Comparison of ENCODE assay signal across 20 cellular contexts in the genomic region with DNA sequence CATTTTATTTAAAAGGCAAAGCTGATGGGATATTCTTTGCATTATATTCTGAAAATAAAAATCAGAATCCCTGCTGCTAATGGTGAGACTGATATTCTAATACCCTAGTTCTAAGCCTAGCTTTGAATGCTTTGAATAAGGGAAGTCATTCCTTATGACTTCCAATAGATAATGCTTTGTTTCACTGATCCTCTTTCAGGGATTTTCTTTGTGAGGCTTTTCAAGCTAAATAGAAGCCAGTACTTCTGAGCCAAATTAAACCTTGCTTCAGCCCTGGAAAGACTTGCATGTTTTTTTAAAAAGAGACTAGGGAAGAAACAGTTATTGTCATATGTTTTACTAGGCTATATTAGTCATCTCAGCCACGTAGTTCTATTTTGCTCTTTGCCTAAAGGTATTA.
DNase-seq lines count a peak whose midpoint lies in the region; ATAC-seq, FAIRE-seq and TF ChIP-seq lines count a peak whose summit lies in the region.
"Had no signal": no experiment of that assay in that cellular context is flagged by ENCODE, and none has a peak within 500 bp of the region (broad histone marks: within the 10 kb centered on the region; RNA-seq: fewer than 3 reads in every experiment).

No MANE protein-coding gene starts in this region.

- CTCF ChIA-PET in Calu3 (lab: Charles Lee) = no interaction called here
- CTCF ChIA-PET in activated CD4-positive, alpha-beta T cell treated with anti-CD3 and anti-CD28 coated beads for 36 hours (lab: Charles Lee) = no interaction called here

- DNase-seq in D721Med (ENCODE audit: insufficient read length, low spot score) = no peak
- no peak for DNase-seq in endodermal cell
- DNase-seq in neural crest cell (ENCODE audit: low read depth, low spot score) = no peak
- no peak for DNase-seq in Calu3
- no peak for DNase-seq in superior temporal gyrus (ENCODE audit: extremely low spot score)
- DNase-seq in effector CD8-positive, alpha-beta T cell (lab: John Stamatoyannopoulos, UW) = no peak
- DNase-seq in activated CD4-positive, alpha-beta T cell treated with anti-CD3 and anti-CD28 coated beads for 36 hours = no peak
- DNase-seq: CD8-positive, alpha-beta T cell; DND-41; NCI-H1417 treated with DMSO at 0.1 percent for 48 hours; NCI-H1930; NCI-H69; OCI-M1; RPMI8226 had no signal

- BruUV-seq in Calu3 (replicated peaks; lab: Mats Ljungman, UMichigan) = no TSS peak

- H3K4me1 Mint-ChIP-seq in endodermal cell (peaks cover 24% of the 10 kb centered on the region), neural crest cell (peaks cover 33% of the 10 kb centered on the region), Calu3 (ENCODE audit: low read depth, unreplicated experiment) (peaks cover 25% of the 10 kb centered on the region)
- peaks cover 2% of the 10 kb centered on the region for H3K4me1 Mint-ChIP-seq in activated CD4-positive, alpha-beta T cell treated with anti-CD3 and anti-CD28 coated beads for 36 hours

- peak overlapping the region; percentile 53 for H3K27ac ChIP-seq in HUES48 (ENCODE audit: low read depth, low read length)
- no peak overlapping the region for H3K27ac ChIP-seq in endodermal cell (ENCODE audit: low read depth, low read length)
- H3K27ac ChIP-seq: BLaER1, HL-60 had no signal

- H3K27me3 Mint-ChIP-seq in endodermal cell (ENCODE audit: insufficient read depth) (no peaks in the 10 kb centered on the region), neural crest cell (ENCODE audit: low read depth) (no peaks in the 10 kb centered on the region), Calu3 (ENCODE audit: unreplicated experiment) (no peaks in the 10 kb centered on the region)
- H3K27me3 Mint-ChIP-seq in activated CD4-positive, alpha-beta T cell treated with anti-CD3 and anti-CD28 coated beads for 36 hours = no peaks in the 10 kb centered on the region

- H3K27me3 ChIP-seq in HUES48 (ENCODE audit: control insufficient read depth, insufficient read depth, low read length) (no peaks in the 10 kb centered on the region), endodermal cell (ENCODE audit: control insufficient read depth, insufficient read depth, low read length, poor library complexity, severe bottlenecking) (no peaks in the 10 kb centered on the region)
- H3K27me3 ChIP-seq: BLaER1 had no signal

- 40 to 77% methylated on average over 1 of the region's 1 CpG for WGBS in endodermal cell (ENCODE audit: insufficient coverage in 1 of 2, insufficient read length in 1 of 2), 2 experiments

- H3K9me3 ChIP-seq in HUES48 (ENCODE audit: control insufficient read depth, insufficient read depth, low read length) (no peaks in the 10 kb centered on the region), endodermal cell (ENCODE audit: control insufficient read depth, low read length) (no peaks in the 10 kb centered on the region)
- H3K9me3 ChIP-seq: BLaER1, HAP-1 had no signal

- H3K36me3 ChIP-seq in HUES48 (ENCODE audit: control insufficient read depth, insufficient read depth, low read length) (peaks cover 43% of the 10 kb centered on the region), endodermal cell (ENCODE audit: control insufficient read depth, insufficient read depth, low read length) (no peaks in the 10 kb centered on the region)
- H3K36me3 ChIP-seq: BLaER1, HAP-1 had no signal

- H3K4me3 ChIP-seq in HUES48 (ENCODE audit: low read depth, low read length) = no peak overlapping the region
- H3K4me3 ChIP-seq in endodermal cell (ENCODE audit: low read length) = peak overlapping the region; percentile 34
- H3K4me3 ChIP-seq: BLaER1, HAP-1 had no signal

- H3K36me3 Mint-ChIP-seq in endodermal cell (ENCODE audit: low read depth) (no peaks in the 10 kb centered on the region), neural crest cell (ENCODE audit: low read depth) (no peaks in the 10 kb centered on the region), Calu3 (ENCODE audit: insufficient read depth, unreplicated experiment) (peaks cover under 1% of the 10 kb centered on the region)
- no peaks in the 10 kb centered on the region for H3K36me3 Mint-ChIP-seq in activated CD4-positive, alpha-beta T cell treated with anti-CD3 and anti-CD28 coated beads for 36 hours (ENCODE audit: low read depth)
- H3K36me3 Mint-ChIP-seq: CD8-positive, alpha-beta T cell had no signal

- peak; percentile 100 for FAIRE-seq in D721Med (lab: Jason Lieb, UNC)
- FAIRE-seq: A204.1, HTR-8/SVneo had no signal

- H3K27ac Mint-ChIP-seq in endodermal cell (no peak overlapping the region), neural crest cell (ENCODE audit: unreplicated experiment) (no peak overlapping the region), Calu3 (ENCODE audit: unreplicated experiment) (no peak overlapping the region)
- no peak overlapping the region for H3K27ac Mint-ChIP-seq in activated CD4-positive, alpha-beta T cell treated with anti-CD3 and anti-CD28 coated beads for 36 hours
- H3K27ac Mint-ChIP-seq: CD8-positive, alpha-beta T cell had no signal

- intact Hi-C loops in Calu3 (cut with micrococcal nuclease; ENCODE audit: unreplicated experiment) = no loop called here
- intact Hi-C loops in activated CD4-positive, alpha-beta T cell treated with anti-CD3 and anti-CD28 coated beads for 36 hours (cut with DNase I, micrococcal nuclease) = no loop called here

- H3K9ac ChIP-seq in HUES48 (ENCODE audit: low read depth, low read length) = no peak overlapping the region
- H3K9ac ChIP-seq in endodermal cell (ENCODE audit: extremely low read depth, low read length, poor library complexity, severe bottlenecking) = no peak overlapping the region
- H3K9ac ChIP-seq: BLaER1 had no signal

- no peak for ATAC-seq in activated CD4-positive, alpha-beta T cell treated with anti-CD3 and anti-CD28 coated beads for 36 hours
- ATAC-seq: CD8-positive, alpha-beta T cell had no signal

- H3K4me3 Mint-ChIP-seq in endodermal cell (no peak overlapping the region), neural crest cell (peak overlapping the region; percentile 28), Calu3 (ENCODE audit: low read depth, unreplicated experiment) (no peak overlapping the region)
- no peak overlapping the region for H3K4me3 Mint-ChIP-seq in activated CD4-positive, alpha-beta T cell treated with anti-CD3 and anti-CD28 coated beads for 36 hours
- H3K4me3 Mint-ChIP-seq: CD8-positive, alpha-beta T cell had no signal

- TF ChIP-seq CTCF in D721Med (IDR thresholded peaks at IDR 0.05; ENCODE audit: insufficient read depth, missing control alignments) (no peak), endodermal cell (conservative IDR thresholded peaks at IDR 0.05) (no peak), neural crest cell (conservative IDR thresholded peaks at IDR 0.05) (no peak), Calu3 (IDR thresholded peaks at IDR 0.05; ENCODE audit: unreplicated experiment) (no peak)

- H3K4me1 ChIP-seq in HUES48 (ENCODE audit: control insufficient read depth, insufficient read depth, low read length) (peaks cover 25% of the 10 kb centered on the region), endodermal cell (ENCODE audit: control insufficient read depth, insufficient read depth, low read length) (peaks cover 3% of the 10 kb centered on the region)
- H3K4me1 ChIP-seq: BLaER1 had no signal

- POLR2A ChIA-PET in activated CD4-positive, alpha-beta T cell treated with anti-CD3 and anti-CD28 coated beads for 36 hours (lab: Charles Lee) = no interaction called here

- H3K9me3 Mint-ChIP-seq in endodermal cell (no peaks in the 10 kb centered on the region), neural crest cell (no peaks in the 10 kb centered on the region), Calu3 (ENCODE audit: low read depth, unreplicated experiment) (no peaks in the 10 kb centered on the region)
- H3K9me3 Mint-ChIP-seq in activated CD4-positive, alpha-beta T cell treated with anti-CD3 and anti-CD28 coated beads for 36 hours (ENCODE audit: low read depth) = no peaks in the 10 kb centered on the region
- H3K9me3 Mint-ChIP-seq: CD8-positive, alpha-beta T cell had no signal
